Comparison of ENCODE assay signal across 27 cellular contexts in genomic region chr13:78020861-78021260, GRCh38.
A peak's percentile ranks its signal among the peaks of the same experiment; 100 is the strongest.
DNase-seq lines count a peak whose midpoint lies in the region; ATAC-seq, FAIRE-seq and TF ChIP-seq lines count a peak whose summit lies in the region.
"Had no signal": no experiment of that assay in that cellular context is flagged by ENCODE, and none has a peak within 500 bp of the region (broad histone marks: within the 10 kb centered on the region; RNA-seq: fewer than 3 reads in every experiment).

No MANE protein-coding gene starts in this region.

- peaks cover 3% of the 10 kb centered on the region for H3K4me1 ChIP-seq in right cardiac atrium (ENCODE audit: control insufficient read depth, insufficient read depth, low read length)
- peaks cover 10% of the 10 kb centered on the region; the same call in 1 of the 2 replicates for H3K4me1 ChIP-seq in SJCRH30
- no peaks in the 10 kb centered on the region for H3K4me1 ChIP-seq in kidney (ENCODE audit: control insufficient read depth in 1 of 2, insufficient read depth in 1 of 2, low read depth in 1 of 2, low read length in 2 of 2)
- H3K4me1 ChIP-seq in smooth muscle cell (ENCODE audit: low read depth) = peaks cover 4% of the 10 kb centered on the region

- DNase-seq in right cardiac atrium (peak in 2 of 3 donors; percentile 22 to 47), left cardiac atrium (no peak), SJCRH30 (peak; percentile 5 to 9), kidney (peak; percentile 66), smooth muscle cell (lab: John Stamatoyannopoulos, UW; ENCODE audit: unreplicated experiment) (no peak), GM03348 (ENCODE audit: low spot score) (no peak)
- DNase-seq: activated CD4-positive, alpha-beta memory T cell treated with anti-CD3 and anti-CD28 coated beads for 36 hours; activated effector memory CD4-positive, alpha-beta T cell treated with anti-CD3 and anti-CD28 coated beads, Interleukin-2, amount 50 U/mL, for 16 hours; CD8-positive, alpha-beta T cell; DMS153; heart left ventricle; Karpas-422; NCI-H1048; NCI-H510A; RPMI8226; spleen; stimulated activated CD4-positive, alpha-beta T cell treated with anti-CD3 and anti-CD28 coated beads, Interleukin-4, amount 100 ng/mL, for 24 hours; stimulated activated naive CD4-positive, alpha-beta T cell treated with Interleukin-2 at 50 U/mL for 16 hours; T-helper 9 cell had no signal

- no peak for TF ChIP-seq CTCF in kidney (IDR thresholded peaks at IDR 0.05; ENCODE audit: borderline replicate concordance, extremely low read depth, insufficient read depth)
- TF ChIP-seq CTCF in smooth muscle cell (IDR thresholded peaks at IDR 0.05; ENCODE audit: borderline replicate concordance, insufficient read depth, poor library complexity, severe bottlenecking) = no peak

- no peak overlapping the region for H3K4me2 ChIP-seq in smooth muscle cell

- FAIRE-seq in kidney (lab: Jason Lieb, UNC) = no peak
- FAIRE-seq: bronchial epithelial cell, endometrium had no signal

- H3K27me3 ChIP-seq in right cardiac atrium (ENCODE audit: control insufficient read depth, insufficient read depth) = no peaks in the 10 kb centered on the region
- H3K27me3 ChIP-seq in SJCRH30 = no peaks in the 10 kb centered on the region
- H3K27me3 ChIP-seq in smooth muscle cell (ENCODE audit: low read depth) = no peaks in the 10 kb centered on the region
- H3K27me3 ChIP-seq: adrenal gland, heart left ventricle, spleen had no signal

- H4K20me1 ChIP-seq in smooth muscle cell (ENCODE audit: low read depth) = no peaks in the 10 kb centered on the region

- no peaks in the 10 kb centered on the region for H3K36me3 ChIP-seq in SJCRH30
- no peaks in the 10 kb centered on the region for H3K36me3 ChIP-seq in kidney (ENCODE audit: control insufficient read depth in 1 of 2, insufficient read depth in 2 of 2, low read length in 2 of 2)
- H3K36me3 ChIP-seq in smooth muscle cell (ENCODE audit: low read depth) = no peaks in the 10 kb centered on the region
- H3K36me3 ChIP-seq: adrenal gland, heart left ventricle, spleen, thoracic aorta had no signal

- no peaks in the 10 kb centered on the region for H3F3A ChIP-seq in smooth muscle cell (ENCODE audit: low read depth)

- H3K4me3 ChIP-seq in right cardiac atrium (ENCODE audit: low read length) (no peak overlapping the region), SJCRH30 (no peak overlapping the region), kidney (ENCODE audit: low read length in 2 of 2) (no peak overlapping the region), smooth muscle cell (no peak overlapping the region)
- H3K4me3 ChIP-seq: adrenal gland, coronary artery, heart left ventricle, spleen, thoracic aorta had no signal

- peak overlapping the region; percentile 41 for H2AFZ ChIP-seq in smooth muscle cell (ENCODE audit: low read depth)

- intact Hi-C loops in right cardiac atrium (cut with DNase I) (no loop called here), left cardiac atrium (cut with DNase I) (no loop called here), kidney (cut with DNase I) (no loop called here)

- no peak overlapping the region for H3K9ac ChIP-seq in kidney (ENCODE audit: low read length in 2 of 2)
- H3K9ac ChIP-seq in smooth muscle cell (ENCODE audit: low read depth) = no peak overlapping the region

- H3K79me2 ChIP-seq in smooth muscle cell (ENCODE audit: low read depth) = no peaks in the 10 kb centered on the region

- H3K9me3 ChIP-seq in right cardiac atrium (ENCODE audit: control insufficient read depth, low read length) = no peaks in the 10 kb centered on the region
- H3K9me3 ChIP-seq in SJCRH30 (replicated peaks) = 0 out of 2 replicates have a peak, but pooled peaks cover 3% of the 10 kb centered on the region
- H3K9me3 ChIP-seq in kidney (ENCODE audit: control insufficient read depth in 1 of 2, low read length in 2 of 2) = peaks cover 0 to 5% of the 10 kb centered on the region in 2 donors
- no peaks in the 10 kb centered on the region for H3K9me3 ChIP-seq in smooth muscle cell (replicated peaks; ENCODE audit: low read depth)
- H3K9me3 ChIP-seq: adrenal gland, thoracic aorta had no signal

- H3K27ac ChIP-seq in right cardiac atrium (ENCODE audit: low read length) (no peak overlapping the region), SJCRH30 (no peak overlapping the region), kidney (ENCODE audit: low read depth in 2 of 2, low read length in 2 of 2) (no peak overlapping the region), smooth muscle cell (ENCODE audit: low read depth) (no peak overlapping the region)
- H3K27ac ChIP-seq: adrenal gland, coronary artery, heart left ventricle, spleen, thoracic aorta had no signal

- ATAC-seq in right cardiac atrium (no peak), left cardiac atrium (no peak), GM18867 (IDR thresholded peaks at IDR 0.05; ENCODE audit: unreplicated experiment) (no peak), HG02642 (IDR thresholded peaks at IDR 0.05; ENCODE audit: poor library complexity, unreplicated experiment) (no peak)
- ATAC-seq: CD8-positive, alpha-beta T cell; heart left ventricle; WTC11 had no signal

- 49% methylated on average over 7 of the region's 7 CpGs for WGBS in right cardiac atrium
- WGBS in smooth muscle cell (ENCODE audit: low lambda C conversion rate) = 28% methylated on average over 7 of the region's 7 CpGs

Comparison
In these comparisons a context has a peak if more than half of its experiments do, and no peak if none do; other contexts are left out.
1. DNase-seq: peak in right cardiac atrium (2 of 3), SJCRH30 (2 of 2) and kidney (single experiment); none in left cardiac atrium (single experiment), smooth muscle cell (single experiment) and GM03348 (single experiment).